In genomic region chr9:108108802-108109448, GRCh38 we compare ENCODE assay signal across 27 cellular contexts.
A peak's percentile ranks its signal among the peaks of the same experiment; 100 is the strongest.
DNase-seq lines count a peak whose midpoint lies in the region; ATAC-seq, FAIRE-seq and TF ChIP-seq lines count a peak whose summit lies in the region.
"Had no signal": no experiment of that assay in that cellular context is flagged by ENCODE, and none has a peak within 500 bp of the region (broad histone marks: within the 10 kb centered on the region; RNA-seq: fewer than 3 reads in every experiment).

No MANE protein-coding gene starts in this region.

- BruUV-seq in K562 (replicated peaks; lab: Mats Ljungman, UMichigan), result no TSS peak

- TF ChIP-seq RAD21 in K562 (CRISPR knock-in tag; conservative IDR thresholded peaks at IDR 0.05 in 1 of 2, IDR thresholded peaks at IDR 0.05 in 1 of 2), result no peak

- no peaks in the 10 kb centered on the region for H3K79me2 ChIP-seq in K562 (ENCODE audit: control insufficient read depth, insufficient read depth, low read length)
- no peaks in the 10 kb centered on the region for H3K79me2 ChIP-seq in smooth muscle cell (ENCODE audit: low read depth)

- H3K9me3 ChIP-seq in K562 (replicated peaks; ENCODE audit: control insufficient read depth, insufficient read depth, low read depth, low read length), result no peaks in the 10 kb centered on the region
- H3K9me3 ChIP-seq in smooth muscle cell (replicated peaks; ENCODE audit: low read depth), result no peaks in the 10 kb centered on the region
- H3K9me3 ChIP-seq: BLaER1, breast epithelium, esophagus squamous epithelium, lower lobe of right lung, upper lobe of left lung had no signal

- in situ Hi-C loops in K562 (cut with MboI), result no loop called here

- peaks cover 3% of the 10 kb centered on the region for H3F3A ChIP-seq in smooth muscle cell (ENCODE audit: low read depth)

- no peaks in the 10 kb centered on the region for H4K20me1 ChIP-seq in K562 (replicated peaks; ENCODE audit: control insufficient read depth, insufficient read depth, low read length)
- no peaks in the 10 kb centered on the region for H4K20me1 ChIP-seq in smooth muscle cell (ENCODE audit: low read depth)
- H4K20me1 ChIP-seq: BLaER1 had no signal

- no peaks in the 10 kb centered on the region for H3K9me1 ChIP-seq in K562 (ENCODE audit: control insufficient read depth, insufficient read depth, low read length)

- peak overlapping the region; percentile 58; the same call in 1 of the 3 replicates for H3K27ac ChIP-seq in K562 (ENCODE audit: extremely low read depth, low read depth, low read length)
- no peak overlapping the region for H3K27ac ChIP-seq in smooth muscle cell (ENCODE audit: low read depth)
- H3K27ac ChIP-seq: 22Rv1, BLaER1, breast epithelium, esophagus squamous epithelium, lower lobe of right lung, upper lobe of left lung had no signal

- TF ChIP-seq POLR2A in K562 (conservative IDR thresholded peaks at IDR 0.05) (no peak), GM18505 (IDR thresholded peaks at IDR 0.05; ENCODE audit: borderline replicate concordance, extremely low read depth, insufficient read depth, insufficient read length) (no peak)

- H2AFZ ChIP-seq in K562 (ENCODE audit: low read depth, low read length), result peak overlapping the region; percentile 2; the same call in 1 of the 2 replicates
- H2AFZ ChIP-seq in smooth muscle cell (ENCODE audit: low read depth), result no peak overlapping the region

- POLR2A ChIA-PET in K562 (lab: Yijun Ruan, JAX), result interaction anchor here (0.7 to 1.1 kb wide), 3 partner anchors 10 to 15 kb away, joined by 3 to 16 read pairs (median 4); no protein-coding TSS in a partner anchor

- no peak overlapping the region for H3K4me3 ChIP-seq in K562
- no peak overlapping the region for H3K4me3 ChIP-seq in foreskin fibroblast (ENCODE audit: low read depth in 1 of 2, low read length in 2 of 2)
- no peak overlapping the region for H3K4me3 ChIP-seq in smooth muscle cell
- H3K4me3 ChIP-seq: BLaER1, breast epithelium, esophagus squamous epithelium, lower lobe of right lung, upper lobe of left lung had no signal

- FAIRE-seq in K562 (lab: Jason Lieb, UNC), result peak; percentile 83

- WGBS in K562 (ENCODE audit: insufficient coverage, low coverage, missing lambda C conversion rate), result 9% methylated on average over 2 of the region's 2 CpGs
- WGBS in smooth muscle cell (ENCODE audit: low lambda C conversion rate), result 86% methylated on average over 2 of the region's 2 CpGs

- DNase-seq in DMS53 (lab: John Stamatoyannopoulos, UW) (peak; percentile 12), DMS53 treated with DMSO at 0.1 percent for 48 hours (lab: John Stamatoyannopoulos, UW; ENCODE audit: unreplicated experiment) (no peak), K562 (ENCODE audit: extremely low read depth in 1 of 4, low spot score in 3 of 4) (peak; percentile 45 to 77 (median 56)), foreskin fibroblast (peak; percentile 20 to 46), smooth muscle cell (lab: John Stamatoyannopoulos, UW; ENCODE audit: unreplicated experiment) (no peak)
- DNase-seq in activated CD4-positive, alpha-beta T cell treated with anti-CD3 and anti-CD28 coated beads for 48 hours, result no peak
- DNase-seq: activated CD4-positive, alpha-beta T cell treated with anti-CD3 and anti-CD28 coated beads, Interleukin-2, amount 10 ng/mL, durations not matched to agents 24 days and 14 days; activated naive CD4-positive, alpha-beta T cell treated with Interleukin-2 at 50 U/mL for 16 hours; activated T-cell treated with anti-CD3 and anti-CD28 coated beads, Interleukin-2, amount 50 U/mL, for 48 hours; amniotic stem cell; effector memory CD4-positive, alpha-beta T cell; esophagus squamous epithelium; hippocampal formation; lower lobe of right lung; NCI-H1105 treated with DMSO at 0.1 percent for 48 hours; NCI-H2029 treated with DMSO at 0.1 percent for 48 hours; NCI-H345; posterior cingulate gyrus; stimulated activated CD4-positive, alpha-beta T cell treated with anti-CD3 and anti-CD28 coated beads, Interleukin-1b, Interleukin-23, amount 100 ng/mL, for 48 hours; substantia nigra; upper lobe of left lung had no signal

- no peaks in the 10 kb centered on the region for H3K36me3 ChIP-seq in K562 (ENCODE audit: control insufficient read depth, insufficient read depth, low read length)
- H3K36me3 ChIP-seq in smooth muscle cell (ENCODE audit: low read depth), result no peaks in the 10 kb centered on the region
- H3K36me3 ChIP-seq: BLaER1, breast epithelium, esophagus squamous epithelium, lower lobe of right lung, upper lobe of left lung had no signal

- peak; percentile 69 for ATAC-seq in K562
- no peak for ATAC-seq in HG02642 (IDR thresholded peaks at IDR 0.05; ENCODE audit: poor library complexity, unreplicated experiment)
- ATAC-seq in GM18505 (IDR thresholded peaks at IDR 0.05; ENCODE audit: unreplicated experiment), result no peak
- ATAC-seq: HCT116, lower lobe of right lung had no signal

- H3K27me3 ChIP-seq in K562 (ENCODE audit: control insufficient read depth in 2 of 2, insufficient read depth in 2 of 2, low read length in 2 of 2), result no peaks in the 10 kb centered on the region
- H3K27me3 ChIP-seq in smooth muscle cell (ENCODE audit: low read depth), result no peaks in the 10 kb centered on the region
- H3K27me3 ChIP-seq: BLaER1, breast epithelium, esophagus squamous epithelium, upper lobe of left lung had no signal

- intact Hi-C loops in K562 (cut with micrococcal nuclease), result loop anchor here (5.0 kb wide), 1 partner anchor 52 kb away; no protein-coding TSS in a partner anchor

- TF ChIP-seq EP300 in K562 (IDR thresholded peaks at IDR 0.05; ENCODE audit: low read length), result peak; percentile 98

- CTCF ChIA-PET in K562 (lab: Yijun Ruan, JAX; ENCODE audit: low intra/inter-chr PET ratio), result no interaction called here

- H3K9ac ChIP-seq in K562 (ENCODE audit: insufficient read depth in 1 of 2, low read depth in 2 of 2, low read length in 2 of 2) (no peak overlapping the region), smooth muscle cell (ENCODE audit: low read depth) (no peak overlapping the region)
- H3K9ac ChIP-seq: BLaER1 had no signal

- TF ChIP-seq CTCF in K562 (IDR thresholded peaks at IDR 0.05 in 2 of 3, conservative IDR thresholded peaks at IDR 0.05 in 1 of 3; ENCODE audit: insufficient read depth in 2 of 3, low read depth in 1 of 3, low read length in 3 of 3), result no peak
- no peak for TF ChIP-seq CTCF in foreskin fibroblast (IDR thresholded peaks at IDR 0.05; ENCODE audit: low read depth, low read length)
- TF ChIP-seq CTCF in smooth muscle cell (IDR thresholded peaks at IDR 0.05; ENCODE audit: borderline replicate concordance, insufficient read depth, poor library complexity, severe bottlenecking), result no peak

- H3K4me2 ChIP-seq in K562 (ENCODE audit: insufficient read depth, low read length), result peak overlapping the region; percentile 57
- peak overlapping the region; percentile 41 for H3K4me2 ChIP-seq in smooth muscle cell
- H3K4me2 ChIP-seq: BLaER1 had no signal

- H3K4me1 ChIP-seq in K562 (replicated peaks in 1 of 2; ENCODE audit: control insufficient read depth in 2 of 2, insufficient read depth in 2 of 2, low read length in 2 of 2) (peaks cover 3 to 42% of the 10 kb centered on the region in 2 experiments; a peak in 4 of 5 replicates), smooth muscle cell (ENCODE audit: low read depth) (no peaks in the 10 kb centered on the region)
- H3K4me1 ChIP-seq: BLaER1, breast epithelium, lower lobe of right lung, upper lobe of left lung had no signal

TF ChIP-seq in K562, 482 proteins besides CTCF, POLR2A, EP300 and RAD21 (continues in another document):
- TF ChIP-seq ZNF384 (IDR thresholded peaks at IDR 0.05; ENCODE audit: low read depth, low read length), result peak; percentile 68
- peak; percentile 98 for TF ChIP-seq TEAD4 (IDR thresholded peaks at IDR 0.05; ENCODE audit: low read length)
- TF ChIP-seq TEAD4 (CRISPR knock-in tag; IDR thresholded peaks at IDR 0.05; ENCODE audit: borderline replicate concordance), result no peak
- no peak for TF ChIP-seq CHD2 (IDR thresholded peaks at IDR 0.05; ENCODE audit: low read depth, low read length)
- TF ChIP-seq ZNF511 (CRISPR knock-in tag; IDR thresholded peaks at IDR 0.05), result no peak
- TF ChIP-seq TBP (optimal IDR thresholded peaks at IDR 0.05; ENCODE audit: low read depth, low read length), result no peak
- peak; percentile 73; the same call in 1 of the 2 replicates for TF ChIP-seq ILF3 (IDR thresholded peaks at IDR 0.05; ENCODE audit: borderline replicate concordance)
- TF ChIP-seq ZNF280B (CRISPR knock-in tag; IDR thresholded peaks at IDR 0.05), result no peak
- TF ChIP-seq HOXB6 (CRISPR knock-in tag; IDR thresholded peaks at IDR 0.05; ENCODE audit: borderline replicate concordance), result no peak
- no peak for TF ChIP-seq DDX20 (tag; IDR thresholded peaks at IDR 0.05; ENCODE audit: low read depth)
- peak; percentile 49; the same call in 1 of the 2 replicates for TF ChIP-seq MBD2 (IDR thresholded peaks at IDR 0.05; ENCODE audit: borderline replicate concordance, low read depth)
- TF ChIP-seq CTBP1 (IDR thresholded peaks at IDR 0.05; ENCODE audit: borderline replicate concordance), result peak; percentile 66; the same call in 1 of the 2 replicates
- TF ChIP-seq TEAD1 (CRISPR knock-in tag; IDR thresholded peaks at IDR 0.05), result peak in 1 of 2 experiments; percentile 80; a peak in 2 of 4 replicates
- peak; percentile 93 for TF ChIP-seq CCNT2 (IDR thresholded peaks at IDR 0.05; ENCODE audit: borderline replicate concordance, extremely low read depth, insufficient read length, low read depth, low read length)
- TF ChIP-seq FUS (optimal IDR thresholded peaks at IDR 0.05; ENCODE audit: low read depth, low read length), result no peak
- peak; percentile 75 for TF ChIP-seq NEUROD1 (IDR thresholded peaks at IDR 0.05; ENCODE audit: borderline replicate concordance, low read depth, low read length, partially characterized antibody)
- no peak for TF ChIP-seq RBM22 (IDR thresholded peaks at IDR 0.05; ENCODE audit: low read depth, low read length, poor library complexity, severe bottlenecking)

Comparison
In these comparisons a context has a peak if more than half of its experiments do, and no peak if none do; other contexts are left out.
1. DNase-seq: peak in DMS53 (single experiment), K562 (4 of 4) and foreskin fibroblast (2 of 2); none in DMS53 treated with DMSO at 0.1 percent for 48 hours (single experiment), smooth muscle cell (single experiment) and activated CD4-positive, alpha-beta T cell treated with anti-CD3 and anti-CD28 coated beads for 48 hours (single experiment).